10 cellular contexts compared by ENCODE assay signal in genomic region chr17:78323821-78324390, GRCh38. TPM values are rescaled to one million over a fixed set of nuclear protein-coding genes. Genes with fewer than 3 reads are reported as not detected.
DNase-seq lines count a peak whose midpoint lies in the region; ATAC-seq and TF ChIP-seq lines count a peak whose summit lies in the region.
"Had no signal": no experiment of that assay in that cellular context is flagged by ENCODE, and none has a peak within 500 bp of the region (broad histone marks: within the 10 kb centered on the region; RNA-seq: fewer than 3 reads in every experiment).

No MANE protein-coding gene starts in this region.

- no peaks in the 10 kb centered on the region for H3K27me3 Mint-ChIP-seq in activated CD4-positive, alpha-beta memory T cell treated with anti-CD3 and anti-CD28 coated beads, Interleukin-2, amount 10 ng/mL, durations not matched to agents 7 days and 5 days

- 81 to 82% methylated on average over 7 of the region's 7 CpGs for WGBS in ectodermal cell, 2 experiments

- H3K27ac Mint-ChIP-seq in activated CD4-positive, alpha-beta memory T cell treated with anti-CD3 and anti-CD28 coated beads, Interleukin-2, amount 10 ng/mL, durations not matched to agents 7 days and 5 days = no peak overlapping the region

- POLR2A ChIA-PET in activated CD4-positive, alpha-beta memory T cell treated with anti-CD3 and anti-CD28 coated beads, Interleukin-2, amount 10 ng/mL, durations not matched to agents 7 days and 5 days (lab: Charles Lee) = interaction anchor here (1.1 to 1.4 kb wide), 3 partner anchors 16 to 35 kb away, joined by 3 to 4 read pairs (median 3); no protein-coding TSS in a partner anchor

- H3K4me1 Mint-ChIP-seq in activated CD4-positive, alpha-beta memory T cell treated with anti-CD3 and anti-CD28 coated beads, Interleukin-2, amount 10 ng/mL, durations not matched to agents 7 days and 5 days = peaks cover 15% of the 10 kb centered on the region

- ATAC-seq in HG03097 (IDR thresholded peaks at IDR 0.05; ENCODE audit: low FRiP score, unreplicated experiment) = no peak
- no peak for ATAC-seq in HG02884 (IDR thresholded peaks at IDR 0.05; ENCODE audit: unreplicated experiment)

- CTCF ChIA-PET in activated CD4-positive, alpha-beta memory T cell treated with anti-CD3 and anti-CD28 coated beads, Interleukin-2, amount 10 ng/mL, durations not matched to agents 7 days and 5 days (lab: Charles Lee) = no interaction called here

- no peak for TF ChIP-seq CTCF in osteoblast (IDR thresholded peaks at IDR 0.05; ENCODE audit: extremely low read depth, low read depth, low read length)

- H4K20me1 ChIP-seq in BLaER1 = no peaks in the 10 kb centered on the region
- no peaks in the 10 kb centered on the region for H4K20me1 ChIP-seq in Karpas-422 (ENCODE audit: insufficient read depth, low read depth, low read length)
- no peaks in the 10 kb centered on the region for H4K20me1 ChIP-seq in osteoblast (ENCODE audit: insufficient read depth, low read length)

- peak overlapping the region; percentile 76 for H3K27ac ChIP-seq in BLaER1
- H3K27ac ChIP-seq in Karpas-422 (ENCODE audit: low read length) = no peak overlapping the region
- H3K27ac ChIP-seq in ectodermal cell (ENCODE audit: insufficient read depth, low read depth, low read length, poor library complexity, severe bottlenecking) = peak overlapping the region; percentile 57
- H3K27ac ChIP-seq in osteoblast (ENCODE audit: low read depth, low read length) = peak overlapping the region; percentile 93

- H3K4me2 ChIP-seq in BLaER1 (peak overlapping the region; percentile 96), Karpas-422 (ENCODE audit: low read depth, low read length, poor library complexity, severe bottlenecking) (no peak overlapping the region), osteoblast (ENCODE audit: insufficient read depth, low read length) (peak overlapping the region; percentile 50)

- H3K79me2 ChIP-seq in Karpas-422 (ENCODE audit: low read length) (no peaks in the 10 kb centered on the region), osteoblast (ENCODE audit: insufficient read depth, low read length) (no peaks in the 10 kb centered on the region)

- no peaks in the 10 kb centered on the region for H3K9me3 Mint-ChIP-seq in activated CD4-positive, alpha-beta memory T cell treated with anti-CD3 and anti-CD28 coated beads, Interleukin-2, amount 10 ng/mL, durations not matched to agents 7 days and 5 days

- H3K9ac ChIP-seq in BLaER1 (peak overlapping the region; percentile 64; the same call in 1 of the 2 replicates), Karpas-422 (ENCODE audit: low read length) (no peak overlapping the region)

- peak; percentile 38 for DNase-seq in Karpas-422
- DNase-seq in osteoblast (ENCODE audit: insufficient read length, low spot score, missing footprints) = peak; percentile 8
- no peak for DNase-seq in activated CD4-positive, alpha-beta memory T cell treated with anti-CD3 and anti-CD28 coated beads, Interleukin-2, amount 10 ng/mL, durations not matched to agents 7 days and 5 days
- no peak for DNase-seq in D341Med (ENCODE audit: low spot score)
- DNase-seq: NCI-H1436 treated with DMSO at 0.1 percent for 48 hours; stimulated activated naive CD4-positive, alpha-beta T cell treated with Interleukin-2 at 50 U/mL for 16 hours had no signal

- H3K4me3 ChIP-seq in BLaER1 (peak overlapping the region; percentile 27), Karpas-422 (ENCODE audit: low read length) (no peak overlapping the region), ectodermal cell (ENCODE audit: insufficient read depth, low read depth, low read length) (no peak overlapping the region), osteoblast (ENCODE audit: insufficient read depth, low read length) (peak overlapping the region; percentile 39)

- no peaks in the 10 kb centered on the region for H3K27me3 ChIP-seq in BLaER1
- H3K27me3 ChIP-seq in Karpas-422 (ENCODE audit: low read length) = no peaks in the 10 kb centered on the region
- H3K27me3 ChIP-seq in ectodermal cell (ENCODE audit: control insufficient read depth, insufficient read depth, low read length, poor library complexity, severe bottlenecking) = no peaks in the 10 kb centered on the region
- H3K27me3 ChIP-seq in osteoblast (ENCODE audit: insufficient read depth, low read length) = no peaks in the 10 kb centered on the region

- H3K9me2 ChIP-seq in Karpas-422 (replicated peaks; ENCODE audit: insufficient read depth, low read length) = no peaks in the 10 kb centered on the region

- no peak overlapping the region for H3K4me3 Mint-ChIP-seq in activated CD4-positive, alpha-beta memory T cell treated with anti-CD3 and anti-CD28 coated beads, Interleukin-2, amount 10 ng/mL, durations not matched to agents 7 days and 5 days

- no peak overlapping the region for H2AFZ ChIP-seq in Karpas-422 (ENCODE audit: low read length)
- H2AFZ ChIP-seq in osteoblast (ENCODE audit: low read length) = peak overlapping the region; percentile 70

- H3K36me3 Mint-ChIP-seq in activated CD4-positive, alpha-beta memory T cell treated with anti-CD3 and anti-CD28 coated beads, Interleukin-2, amount 10 ng/mL, durations not matched to agents 7 days and 5 days (ENCODE audit: low read depth) = no peaks in the 10 kb centered on the region

- peaks cover 44% of the 10 kb centered on the region for H3K4me1 ChIP-seq in BLaER1
- no peaks in the 10 kb centered on the region for H3K4me1 ChIP-seq in Karpas-422 (ENCODE audit: low read length)
- H3K4me1 ChIP-seq in ectodermal cell (ENCODE audit: control insufficient read depth, insufficient read depth, low read length) = peaks cover 38% of the 10 kb centered on the region
- peaks cover 38% of the 10 kb centered on the region for H3K4me1 ChIP-seq in osteoblast (ENCODE audit: insufficient read depth, low read length)

- H3K9me3 ChIP-seq in BLaER1 (no peaks in the 10 kb centered on the region), Karpas-422 (ENCODE audit: low read length) (no peaks in the 10 kb centered on the region), ectodermal cell (ENCODE audit: control insufficient read depth, low read length) (no peaks in the 10 kb centered on the region), osteoblast (ENCODE audit: low read depth, low read length) (no peaks in the 10 kb centered on the region)

- H3K36me3 ChIP-seq in BLaER1 = no peaks in the 10 kb centered on the region
- no peaks in the 10 kb centered on the region for H3K36me3 ChIP-seq in Karpas-422 (ENCODE audit: insufficient read depth, low read length)
- no peaks in the 10 kb centered on the region for H3K36me3 ChIP-seq in ectodermal cell (ENCODE audit: control insufficient read depth, insufficient read depth, low read length)
- no peaks in the 10 kb centered on the region for H3K36me3 ChIP-seq in osteoblast (ENCODE audit: insufficient read depth, low read length)

RNA-seq across cellular contexts. Expression of gene SOCS3, which starts 36.0 kb away (rescaled TPM):
- not detected in 2 replicates for total RNA-seq in Karpas-422 (2014; rRNA removed; shearing (Covaris generic); ENCODE audit: low replicate concordance)
- polyA plus RNA-seq in ectodermal cell (2013, experiment 1 of 4) = 12.9 TPM
- polyA plus RNA-seq in ectodermal cell (2013, experiment 2 of 4) = 13.9 TPM
- 9.9 TPM for polyA plus RNA-seq in ectodermal cell (2013, experiment 3 of 4)
- 10.9 TPM for polyA plus RNA-seq in ectodermal cell (2013, experiment 4 of 4)
- total RNA-seq in osteoblast = 78.1 and 95.2 TPM in 2 replicates
- 10 to 100 TPM; 68.7 to 69.8 TPM for total RNA-seq in activated CD4-positive, alpha-beta memory T cell treated with anti-CD3 and anti-CD28 coated beads, Interleukin-2, amount 10 ng/mL, durations not matched to agents 7 days and 5 days

RNA-seq across cellular contexts. Expression of gene PGS1, which starts 54.5 kb away (rescaled TPM):
- 15.9 and 33.3 TPM in 2 replicates for total RNA-seq in Karpas-422 (2014; rRNA removed; shearing (Covaris generic); ENCODE audit: low replicate concordance)
- polyA plus RNA-seq in ectodermal cell (2013, experiment 1 of 4) = 52.4 TPM
- 50.4 TPM for polyA plus RNA-seq in ectodermal cell (2013, experiment 2 of 4)
- 33.8 TPM for polyA plus RNA-seq in ectodermal cell (2013, experiment 3 of 4)
- 36.0 TPM for polyA plus RNA-seq in ectodermal cell (2013, experiment 4 of 4)
- total RNA-seq in osteoblast = 34.4 and 39.5 TPM in 2 replicates
- 10 to 100 TPM; 70.7 to 75.5 TPM for total RNA-seq in activated CD4-positive, alpha-beta memory T cell treated with anti-CD3 and anti-CD28 coated beads, Interleukin-2, amount 10 ng/mL, durations not matched to agents 7 days and 5 days

Comparison
In these comparisons a context has a peak if more than half of its experiments do, and no peak if none do; other contexts are left out.
1. H3K4me3 ChIP-seq: peak in BLaER1 (single experiment) and osteoblast (single experiment); none in Karpas-422 (single experiment) and ectodermal cell (single experiment).
2. DNase-seq: peak in Karpas-422 (single experiment) and osteoblast (single experiment); none in activated CD4-positive, alpha-beta memory T cell treated with anti-CD3 and anti-CD28 coated beads, Interleukin-2, amount 10 ng/mL, durations not matched to agents 7 days and 5 days (single experiment) and D341Med (single experiment).
3. RNA of gene SOCS3, which starts 36.0 kb away (total RNA-seq): 78.1 to 95.2 TPM in osteoblast and 68.7 to 69.8 TPM in activated CD4-positive, alpha-beta memory T cell treated with anti-CD3 and anti-CD28 coated beads, Interleukin-2, amount 10 ng/mL, durations not matched to agents 7 days and 5 days; not detected in Karpas-422; every median in the first group is over 10 times any median in the second.